12 cellular contexts compared by ENCODE assay signal in genomic region chr22:24485608-24486007, GRCh38. TPM values are rescaled to one million over a fixed set of nuclear protein-coding genes. Genes with fewer than 3 reads are reported as not detected.
DNase-seq lines count a peak whose midpoint lies in the region; ATAC-seq and TF ChIP-seq lines count a peak whose summit lies in the region.
"Had no signal": no experiment of that assay in that cellular context is flagged by ENCODE, and none has a peak within 500 bp of the region (broad histone marks: within the 10 kb centered on the region; RNA-seq: fewer than 3 reads in every experiment).

No MANE protein-coding gene starts in this region.

- no peak overlapping the region for H3K4me3 ChIP-seq in OCI-LY7 (ENCODE audit: low read depth, low read length, poor library complexity, severe bottlenecking)
- no peak overlapping the region for H3K4me3 ChIP-seq in esophagus muscularis mucosa
- H3K4me3 ChIP-seq in parathyroid adenoma (ENCODE audit: low read depth, low read length), result no peak overlapping the region
- H3K4me3 ChIP-seq: tibial artery had no signal

- intact Hi-C loops in OCI-LY7 (cut with micrococcal nuclease; ENCODE audit: unreplicated experiment) (loop anchor here (1.0 kb wide), 1 partner anchor 64 kb away; no protein-coding TSS in a partner anchor), esophagus muscularis mucosa (cut with DNase I) (no loop called here)

- H3K36me3 ChIP-seq in OCI-LY7 (ENCODE audit: insufficient read depth, low read length), result no peaks in the 10 kb centered on the region
- no peaks in the 10 kb centered on the region for H3K36me3 ChIP-seq in esophagus muscularis mucosa
- H3K36me3 ChIP-seq in parathyroid adenoma (ENCODE audit: control insufficient read depth, insufficient read depth, low read length), result no peaks in the 10 kb centered on the region
- H3K36me3 ChIP-seq: tibial artery had no signal

- H3K27ac ChIP-seq in OCI-LY7 (ENCODE audit: low read depth, low read length, poor library complexity, severe bottlenecking) (no peak overlapping the region), esophagus muscularis mucosa (replicated peaks in 1 of 4) (no peak overlapping the region), parathyroid adenoma (no peak overlapping the region)
- H3K27ac ChIP-seq: tibial artery had no signal

- DNase-seq in OCI-LY7 (ENCODE audit: low spot score) (peak; percentile 54), esophagus muscularis mucosa (ENCODE audit: extremely low spot score) (no peak), COLO829 (ENCODE audit: low spot score) (no peak), T-helper 2 cell (no peak)
- DNase-seq: aorta, H7, tibial artery had no signal

- no peak for TF ChIP-seq POLR2A in esophagus muscularis mucosa (IDR thresholded peaks at IDR 0.05; ENCODE audit: low read depth)

- no TSS peak for BruUV-seq in OCI-LY7 (replicated peaks; lab: Mats Ljungman, UMichigan)

- no peak for TF ChIP-seq EP300 in esophagus muscularis mucosa (IDR thresholded peaks at IDR 0.05)

- H2AFZ ChIP-seq in OCI-LY7 (ENCODE audit: low read length) (no peak overlapping the region), parathyroid adenoma (no peak overlapping the region)

- ATAC-seq in HG03571 (IDR thresholded peaks at IDR 0.05; ENCODE audit: unreplicated experiment), result no peak

- H3K4me1 ChIP-seq in OCI-LY7 (ENCODE audit: insufficient read depth, low read length, poor library complexity, severe bottlenecking) (peaks cover 6% of the 10 kb centered on the region), esophagus muscularis mucosa (peaks cover 9 to 18% (median 15%) of the 10 kb centered on the region in 4 donors), parathyroid adenoma (no peaks in the 10 kb centered on the region)

- H4K20me1 ChIP-seq in OCI-LY7 (ENCODE audit: insufficient read depth, low read length), result no peaks in the 10 kb centered on the region

- H3K4me2 ChIP-seq in OCI-LY7 (ENCODE audit: low read length) (no peak overlapping the region), parathyroid adenoma (ENCODE audit: low read length) (no peak overlapping the region)

- no peaks in the 10 kb centered on the region for H3K9me3 ChIP-seq in OCI-LY7 (ENCODE audit: low read length)
- no peaks in the 10 kb centered on the region for H3K9me3 ChIP-seq in esophagus muscularis mucosa
- no peaks in the 10 kb centered on the region for H3K9me3 ChIP-seq in parathyroid adenoma (ENCODE audit: control insufficient read depth, low read length)
- H3K9me3 ChIP-seq: tibial artery had no signal

- H3K79me2 ChIP-seq in OCI-LY7 (ENCODE audit: insufficient read depth, low read depth, low read length) (no peaks in the 10 kb centered on the region), parathyroid adenoma (no peaks in the 10 kb centered on the region)

- no peak overlapping the region for H3K9ac ChIP-seq in parathyroid adenoma

- POLR2A ChIA-PET in OCI-LY7 (lab: Charles Lee), result interaction anchor here (1.2 kb wide), 1 partner anchor 20 kb away, joined by 3 read pairs; no protein-coding TSS in a partner anchor

- CTCF ChIA-PET in OCI-LY7 (lab: Charles Lee; ENCODE audit: unreplicated experiment), result no interaction called here

- H3K27me3 ChIP-seq in esophagus muscularis mucosa (peaks cover 0 to 3% (median 0%) of the 10 kb centered on the region in 4 donors), parathyroid adenoma (ENCODE audit: control insufficient read depth, insufficient read depth, low read length) (no peaks in the 10 kb centered on the region)
- H3K27me3 ChIP-seq: tibial artery had no signal

- WGBS in esophagus muscularis mucosa, result 60% methylated on average over 3 of the region's 3 CpGs

- TF ChIP-seq CTCF in GM12874 (IDR thresholded peaks at IDR 0.05; ENCODE audit: insufficient read depth, low read depth, low read length) (0 out of 2 replicates have a peak, but pooled peaks have one; percentile 9), OCI-LY7 (conservative IDR thresholded peaks at IDR 0.05; ENCODE audit: low read length) (peak; percentile 70), esophagus muscularis mucosa (IDR thresholded peaks at IDR 0.05) (peak in 2 of 3 experiments; percentile 17 to 20), parathyroid adenoma (IDR thresholded peaks at IDR 0.05) (peak; percentile 5)

- no peaks in the 10 kb centered on the region for H3K9me2 ChIP-seq in OCI-LY7 (ENCODE audit: insufficient read depth, low read length)

RNA-seq across cellular contexts. Expression of gene UPB1, which starts 9.5 kb away (rescaled TPM):
- 0.13 and 0.69 TPM in 2 replicates for total RNA-seq in OCI-LY7 (2014; rRNA removed; shearing (Covaris generic))
- total RNA-seq in OCI-LY7 (2022) (0.70 and 0.85 TPM in 2 replicates), esophagus muscularis mucosa (under 1 TPM; 0.29 to 0.83 (median 0.33) TPM)
- total RNA-seq: activated CD8-positive, alpha-beta memory T cell treated with anti-CD3 and anti-CD28 coated beads for 36 hours; Daoy; H7 had no signal

RNA-seq across cellular contexts. Expression of gene ADORA2A, which starts 58.2 kb away (rescaled TPM):
- 31.2 and 35.7 TPM in 2 replicates for total RNA-seq in OCI-LY7 (2014; rRNA removed; shearing (Covaris generic))
- 29.5 and 35.0 TPM in 2 replicates for total RNA-seq in OCI-LY7 (2022)
- 1 to 10 TPM; 3.3 to 7.5 (median 4.5) TPM for total RNA-seq in esophagus muscularis mucosa

Comparison
In these comparisons a context has a peak if more than half of its experiments do, and no peak if none do; other contexts are left out.
1. CTCF ChIP-seq: peak in every context shown above with its lines; median percentile 70 in OCI-LY7; 18 in esophagus muscularis mucosa; 9 in GM12874; 5 in parathyroid adenoma.